1 cellular context compared by ENCODE assay signal in the genomic region with DNA sequence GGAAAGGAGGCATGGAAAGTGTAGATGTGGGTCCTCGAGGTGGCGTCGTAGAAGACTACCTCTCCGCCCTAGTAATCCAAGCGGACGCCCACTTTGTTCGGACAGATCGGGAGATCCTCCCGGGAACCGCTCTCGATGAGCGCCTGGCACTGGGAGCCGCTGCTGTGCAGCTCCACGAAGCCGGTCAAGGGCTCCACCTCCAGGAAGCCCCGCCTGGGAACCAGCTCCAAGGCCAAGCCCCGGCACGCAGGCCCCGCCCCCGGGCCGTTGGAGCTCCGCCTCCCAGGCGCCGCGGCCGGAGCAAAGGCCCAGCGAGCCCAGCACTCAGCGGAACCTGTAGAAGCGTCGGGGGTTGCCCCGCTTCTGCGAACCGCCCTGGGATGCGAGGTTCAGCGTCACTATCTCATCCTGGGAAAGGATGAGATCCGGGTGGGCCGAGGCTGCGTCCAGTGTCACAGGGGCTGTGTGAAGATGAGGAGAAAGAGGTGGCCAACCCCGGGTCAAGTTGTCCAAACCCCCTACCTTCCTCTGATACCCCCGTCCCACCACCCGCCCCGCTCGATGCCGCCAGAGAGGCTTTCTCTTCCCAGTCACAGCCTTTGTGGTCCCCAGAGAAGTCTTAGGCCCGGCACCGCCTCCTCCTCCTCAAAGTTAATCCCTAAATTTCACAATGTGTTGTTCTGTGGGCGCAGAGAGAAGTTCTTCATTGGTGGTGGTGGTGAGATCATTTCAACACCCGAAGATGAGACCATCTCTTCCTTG.
TF ChIP-seq lines count a peak whose summit lies in the region.

No MANE protein-coding gene starts in this region.

TF ChIP-seq in liver, 16 proteins besides CTCF, POLR2A, EP300 and RAD21 (continued from another document):
- TF ChIP-seq, protein P1, sequence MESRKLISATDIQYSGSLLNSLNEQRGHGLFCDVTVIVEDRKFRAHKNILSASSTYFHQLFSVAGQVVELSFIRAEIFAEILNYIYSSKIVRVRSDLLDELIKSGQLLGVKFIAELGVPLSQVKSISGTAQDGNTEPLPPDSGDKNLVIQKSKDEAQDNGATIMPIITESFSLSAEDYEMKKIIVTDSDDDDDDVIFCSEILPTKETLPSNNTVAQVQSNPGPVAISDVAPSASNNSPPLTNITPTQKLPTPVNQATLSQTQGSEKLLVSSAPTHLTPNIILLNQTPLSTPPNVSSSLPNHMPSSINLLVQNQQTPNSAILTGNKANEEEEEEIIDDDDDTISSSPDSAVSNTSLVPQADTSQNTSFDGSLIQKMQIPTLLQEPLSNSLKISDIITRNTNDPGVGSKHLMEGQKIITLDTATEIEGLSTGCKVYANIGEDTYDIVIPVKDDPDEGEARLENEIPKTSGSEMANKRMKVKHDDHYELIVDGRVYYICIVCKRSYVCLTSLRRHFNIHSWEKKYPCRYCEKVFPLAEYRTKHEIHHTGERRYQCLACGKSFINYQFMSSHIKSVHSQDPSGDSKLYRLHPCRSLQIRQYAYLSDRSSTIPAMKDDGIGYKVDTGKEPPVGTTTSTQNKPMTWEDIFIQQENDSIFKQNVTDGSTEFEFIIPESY (IDR thresholded peaks at IDR 0.05): no peak
- peak in 1 of 2 donors; percentile 18 for TF ChIP-seq HNF4A (conservative IDR thresholded peaks at IDR 0.05)
- TF ChIP-seq TAF1 (conservative IDR thresholded peaks at IDR 0.05): no peak
- TF ChIP-seq SP1 (IDR thresholded peaks at IDR 0.05): peak; percentile 56
- TF ChIP-seq YY1 (IDR thresholded peaks at IDR 0.05): no peak
